Comparison of ENCODE assay signal across 1 cellular context in genomic region chr15:35842631-35843030, GRCh38.
TF ChIP-seq lines count a peak whose summit lies in the region.

No MANE protein-coding gene starts in this region.

TF ChIP-seq in GM23338, 12 proteins besides CTCF, POLR2A, EP300 and RAD21:
- TF ChIP-seq ZNF462 (CRISPR knock-in tag; IDR thresholded peaks at IDR 0.05) = no peak
- no peak for TF ChIP-seq ZNF114 (CRISPR knock-in tag; IDR thresholded peaks at IDR 0.05)
